In the genomic region with DNA sequence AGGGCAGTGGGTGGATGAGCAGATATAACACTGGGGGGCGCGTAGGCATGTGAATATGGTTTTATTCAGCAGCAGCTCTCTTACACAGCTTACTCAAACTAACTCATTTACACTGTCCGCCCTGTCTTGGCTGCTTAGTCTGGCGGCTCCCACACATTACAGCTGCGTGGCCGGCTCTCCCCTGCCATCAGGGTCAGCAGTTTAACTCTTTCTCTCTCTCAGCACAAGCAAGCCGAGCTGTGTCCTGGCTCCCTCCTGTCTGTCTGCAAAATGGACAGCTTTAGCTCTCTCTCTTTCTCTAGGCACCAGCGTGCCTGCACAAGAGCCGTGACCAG, we compare ENCODE assay signal across 1 cellular context.
TF ChIP-seq lines count a peak whose summit lies in the region.

No MANE protein-coding gene starts in this region.

TF ChIP-seq in GM23338, 12 proteins besides CTCF, POLR2A, EP300 and RAD21 (continued from another document):
- no peak for TF ChIP-seq EZH2 (IDR thresholded peaks at IDR 0.05; ENCODE audit: low read depth, unreplicated experiment)
TF ChIP-seq in GM23338: peak in this region for 0.
